Comparison of ENCODE assay signal across 1 cellular context in the genomic region with DNA sequence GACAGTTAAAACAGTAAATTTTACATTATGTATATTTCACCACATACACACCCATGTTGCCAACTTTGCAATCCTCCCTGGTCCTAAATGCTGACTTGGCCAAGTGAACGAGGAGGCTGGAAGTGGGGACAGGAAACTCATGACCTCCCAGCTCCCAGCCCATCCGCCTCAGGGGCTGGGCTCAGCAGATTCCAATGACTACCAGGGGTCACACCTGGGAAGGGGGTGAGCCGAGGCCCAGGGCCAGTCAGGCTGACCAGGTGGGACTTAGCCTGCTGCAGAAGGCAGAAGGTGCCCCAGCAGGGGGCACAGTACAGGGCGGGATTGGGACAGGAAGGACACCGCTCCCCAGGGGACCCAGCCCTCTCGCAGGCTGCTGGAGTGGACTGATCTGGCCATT.
A peak's percentile ranks its signal among the peaks of the same experiment; 100 is the strongest.
TF ChIP-seq lines count a peak whose summit lies in the region.

No MANE protein-coding gene starts in this region.

TF ChIP-seq in HepG2, 621 proteins besides CTCF, POLR2A, EP300 and RAD21:
- TF ChIP-seq ZNF17 (CRISPR knock-in tag; IDR thresholded peaks at IDR 0.05) (no peak), ZNF7 (CRISPR knock-in tag; IDR thresholded peaks at IDR 0.05) (no peak), SRSF9 (IDR thresholded peaks at IDR 0.05; ENCODE audit: borderline replicate concordance, insufficient read depth, low read depth, low read length, poor library complexity, severe bottlenecking) (no peak), ZNF256 (CRISPR knock-in tag; conservative IDR thresholded peaks at IDR 0.05) (no peak), ZNF609 (CRISPR knock-in tag; IDR thresholded peaks at IDR 0.05; ENCODE audit: borderline replicate concordance) (0 out of 2 replicates have a peak, but pooled peaks have one; percentile 12), HNRNPLL (IDR thresholded peaks at IDR 0.05; ENCODE audit: low read depth, low read length, poor library complexity, severe bottlenecking) (no peak), ZNF292 (CRISPR knock-in tag; IDR thresholded peaks at IDR 0.05; ENCODE audit: borderline replicate concordance, low read depth) (no peak), TRIM22 (IDR thresholded peaks at IDR 0.05) (no peak), ZNF333 (CRISPR knock-in tag; IDR thresholded peaks at IDR 0.05; ENCODE audit: borderline replicate concordance) (no peak), ZNF44 (CRISPR knock-in tag; IDR thresholded peaks at IDR 0.05) (no peak), CREM (IDR thresholded peaks at IDR 0.05) (no peak), CREM (CRISPR knock-in tag; IDR thresholded peaks at IDR 0.05) (no peak), ZNF839 (CRISPR knock-in tag; IDR thresholded peaks at IDR 0.05; ENCODE audit: borderline replicate concordance) (no peak), ZNF674 (CRISPR knock-in tag; IDR thresholded peaks at IDR 0.05; ENCODE audit: low read depth) (no peak), MAFF (IDR thresholded peaks at IDR 0.05; ENCODE audit: low read depth, low read length) (peak; percentile 55), MXD1 (CRISPR knock-in tag; IDR thresholded peaks at IDR 0.05) (no peak), MAFK (conservative IDR thresholded peaks at IDR 0.05 in 1 of 2, IDR thresholded peaks at IDR 0.05 in 1 of 2; ENCODE audit: low read length in 2 of 2) (peak; percentile 47 to 56; a peak in 3 of 4 replicates)
